18 cellular contexts compared by ENCODE assay signal in genomic region chr15:101702077-101702476, GRCh38.
"Had no signal": no experiment of that assay in that cellular context is flagged by ENCODE, and none has a peak within 500 bp of the region (broad histone marks: within the 10 kb centered on the region; RNA-seq: fewer than 3 reads in every experiment).

No MANE protein-coding gene starts in this region.

- H3K27me3 ChIP-seq: brain microvascular endothelial cell had no signal

- ATAC-seq: activated CD8-positive, alpha-beta T cell treated with anti-CD3 and anti-CD28 coated beads for 36 hours; activated T-cell treated with anti-CD3 and anti-CD28 coated beads, Interleukin-2, amount 50 U/mL, for 72 hours; effector memory CD8-positive, alpha-beta T cell; left ventricle myocardium superior; natural killer cell treated with Interleukin-12 subunit alpha and Interleukin-12 subunit beta and Interleukin-15 and Interleukin-18, amount 100 ng/mL, for 72 hours had no signal

- H3K4me3 ChIP-seq: SK-N-MC had no signal

- H3K27ac ChIP-seq: brain microvascular endothelial cell, SK-N-MC had no signal

- FAIRE-seq: keratinocyte had no signal

- DNase-seq: activated CD8-positive, alpha-beta T cell treated with anti-CD3 and anti-CD28 coated beads for 36 hours; activated naive CD8-positive, alpha-beta T cell treated with anti-CD3 and anti-CD28 coated beads for 36 hours; activated T-cell treated with anti-CD3 and anti-CD28 coated beads, Interleukin-2, amount 50 U/mL, for 72 hours; anterior cingulate cortex; brain microvascular endothelial cell; effector memory CD8-positive, alpha-beta T cell; hippocampal formation; left ventricle myocardium superior; mesenchymal stem cell; nucleus accumbens; posterior cingulate gyrus; stimulated activated CD4-positive, alpha-beta T cell treated with anti-CD3 and anti-CD28 coated beads, Interleukin-2, amount 100 ng/mL, for 48 hours; stimulated activated naive CD4-positive, alpha-beta T cell; T-helper 1 cell; T1000 had no signal
